Comparison of ENCODE assay signal across 1 cellular context in genomic region chr2:36453652-36454051, GRCh38.
TF ChIP-seq lines count a peak whose summit lies in the region.

No MANE protein-coding gene starts in this region.

TF ChIP-seq in HepG2, 621 proteins besides CTCF, POLR2A, EP300 and RAD21 (continued from another document and continues in another):
- TF ChIP-seq REST (IDR thresholded peaks at IDR 0.05; ENCODE audit: borderline replicate concordance in 1 of 2, low read depth in 1 of 2, low read length in 2 of 2) (no peak), ZSCAN29 (CRISPR knock-in tag; conservative IDR thresholded peaks at IDR 0.05) (no peak), HOXA3 (CRISPR knock-in tag; IDR thresholded peaks at IDR 0.05) (no peak), KDM4B (CRISPR knock-in tag; IDR thresholded peaks at IDR 0.05) (no peak), SRSF4 (IDR thresholded peaks at IDR 0.05; ENCODE audit: low read depth, low read length, poor library complexity, severe bottlenecking) (no peak), ZNF672 (CRISPR knock-in tag; IDR thresholded peaks at IDR 0.05) (no peak), HNRNPL (IDR thresholded peaks at IDR 0.05; ENCODE audit: low read depth, low read length) (no peak), NCOR1 (IDR thresholded peaks at IDR 0.05; ENCODE audit: borderline replicate concordance, low read length) (no peak), THAP8 (CRISPR knock-in tag; IDR thresholded peaks at IDR 0.05; ENCODE audit: borderline replicate concordance) (no peak), ZMYM4 (CRISPR knock-in tag; IDR thresholded peaks at IDR 0.05) (no peak), ZNF644 (CRISPR knock-in tag; IDR thresholded peaks at IDR 0.05; ENCODE audit: low read depth) (no peak), ZKSCAN5 (CRISPR knock-in tag; IDR thresholded peaks at IDR 0.05) (no peak), IRX3 (CRISPR knock-in tag; IDR thresholded peaks at IDR 0.05; ENCODE audit: borderline replicate concordance, low read depth) (no peak), ZNF446 (CRISPR knock-in tag; IDR thresholded peaks at IDR 0.05) (no peak), FOXK2 (IDR thresholded peaks at IDR 0.05) (no peak), IRF9 (CRISPR knock-in tag; IDR thresholded peaks at IDR 0.05; ENCODE audit: borderline replicate concordance) (no peak), AHDC1 (CRISPR knock-in tag; IDR thresholded peaks at IDR 0.05; ENCODE audit: borderline replicate concordance) (0 out of 2 replicates have a peak, but pooled peaks have one; percentile 15), POLR2AphosphoS2 (IDR thresholded peaks at IDR 0.05; ENCODE audit: low read depth, low read length) (no peak), ZNF12 (CRISPR knock-in tag; IDR thresholded peaks at IDR 0.05) (no peak), ZNF720 (CRISPR knock-in tag; IDR thresholded peaks at IDR 0.05) (no peak), MXD3 (CRISPR knock-in tag; IDR thresholded peaks at IDR 0.05) (no peak), FOXA1 (IDR thresholded peaks at IDR 0.05) (no peak), FOXA1 (CRISPR knock-in tag; IDR thresholded peaks at IDR 0.05) (0 out of 2 replicates have a peak, but pooled peaks have one; percentile 7), NFE2L2 (IDR thresholded peaks at IDR 0.05; ENCODE audit: low read length) (no peak), ZNF788 (CRISPR knock-in tag; IDR thresholded peaks at IDR 0.05; ENCODE audit: borderline replicate concordance) (no peak), ZNF224 (CRISPR knock-in tag; IDR thresholded peaks at IDR 0.05) (no peak), PAX8 (CRISPR knock-in tag; IDR thresholded peaks at IDR 0.05; ENCODE audit: borderline replicate concordance) (no peak), PAF1 (CRISPR knock-in tag; IDR thresholded peaks at IDR 0.05) (no peak), ZNF512 (CRISPR knock-in tag; IDR thresholded peaks at IDR 0.05) (no peak), RFX1 (IDR thresholded peaks at IDR 0.05) (no peak), JUNB (CRISPR knock-in tag; IDR thresholded peaks at IDR 0.05; ENCODE audit: borderline replicate concordance) (no peak), HCFC1 (IDR thresholded peaks at IDR 0.05; ENCODE audit: low read depth, low read length) (no peak), TCF7L2 (IDR thresholded peaks at IDR 0.05; ENCODE audit: low read depth, low read length) (no peak), ZNF253 (CRISPR knock-in tag; IDR thresholded peaks at IDR 0.05; ENCODE audit: borderline replicate concordance) (no peak), ZNF652 (CRISPR knock-in tag; IDR thresholded peaks at IDR 0.05; ENCODE audit: borderline replicate concordance, low read depth) (no peak), RAD51 (IDR thresholded peaks at IDR 0.05; ENCODE audit: borderline replicate concordance) (no peak), TEAD3 (CRISPR knock-in tag; optimal IDR thresholded peaks at IDR 0.05; ENCODE audit: borderline replicate concordance) (peak; percentile 12), ZFP36 (IDR thresholded peaks at IDR 0.05; ENCODE audit: borderline replicate concordance, low read depth, low read length, partially characterized antibody) (no peak), U2AF2 (IDR thresholded peaks at IDR 0.05; ENCODE audit: low read depth, low read length) (no peak), HNF4A (CRISPR knock-in tag; IDR thresholded peaks at IDR 0.05) (peak; percentile 54), ZNF713 (CRISPR knock-in tag; IDR thresholded peaks at IDR 0.05) (no peak), ZNF761 (CRISPR knock-in tag; conservative IDR thresholded peaks at IDR 0.05) (no peak), ZNF724P (CRISPR knock-in tag; IDR thresholded peaks at IDR 0.05; ENCODE audit: borderline replicate concordance) (no peak), NFKBIZ (CRISPR knock-in tag; IDR thresholded peaks at IDR 0.05) (no peak), DNMT3B (CRISPR knock-in tag; conservative IDR thresholded peaks at IDR 0.05) (0 out of 2 replicates have a peak, but pooled peaks have one; percentile 36), KDM5A (IDR thresholded peaks at IDR 0.05; ENCODE audit: borderline replicate concordance, low read length) (no peak), MED8 (CRISPR knock-in tag; IDR thresholded peaks at IDR 0.05; ENCODE audit: insufficient replicate concordance) (no peak), HOXA5 (CRISPR knock-in tag; IDR thresholded peaks at IDR 0.05) (no peak), PBX2 (CRISPR knock-in tag; IDR thresholded peaks at IDR 0.05) (no peak), ZBTB42 (CRISPR knock-in tag; IDR thresholded peaks at IDR 0.05) (no peak)
